1 cellular context compared by ENCODE assay signal in genomic region chr4:95124906-95125504, GRCh38.
TF ChIP-seq lines count a peak whose summit lies in the region.

No MANE protein-coding gene starts in this region.

TF ChIP-seq in GM23338, 12 proteins besides CTCF, POLR2A, EP300 and RAD21 (continued from another document):
- TF ChIP-seq, protein P1, sequence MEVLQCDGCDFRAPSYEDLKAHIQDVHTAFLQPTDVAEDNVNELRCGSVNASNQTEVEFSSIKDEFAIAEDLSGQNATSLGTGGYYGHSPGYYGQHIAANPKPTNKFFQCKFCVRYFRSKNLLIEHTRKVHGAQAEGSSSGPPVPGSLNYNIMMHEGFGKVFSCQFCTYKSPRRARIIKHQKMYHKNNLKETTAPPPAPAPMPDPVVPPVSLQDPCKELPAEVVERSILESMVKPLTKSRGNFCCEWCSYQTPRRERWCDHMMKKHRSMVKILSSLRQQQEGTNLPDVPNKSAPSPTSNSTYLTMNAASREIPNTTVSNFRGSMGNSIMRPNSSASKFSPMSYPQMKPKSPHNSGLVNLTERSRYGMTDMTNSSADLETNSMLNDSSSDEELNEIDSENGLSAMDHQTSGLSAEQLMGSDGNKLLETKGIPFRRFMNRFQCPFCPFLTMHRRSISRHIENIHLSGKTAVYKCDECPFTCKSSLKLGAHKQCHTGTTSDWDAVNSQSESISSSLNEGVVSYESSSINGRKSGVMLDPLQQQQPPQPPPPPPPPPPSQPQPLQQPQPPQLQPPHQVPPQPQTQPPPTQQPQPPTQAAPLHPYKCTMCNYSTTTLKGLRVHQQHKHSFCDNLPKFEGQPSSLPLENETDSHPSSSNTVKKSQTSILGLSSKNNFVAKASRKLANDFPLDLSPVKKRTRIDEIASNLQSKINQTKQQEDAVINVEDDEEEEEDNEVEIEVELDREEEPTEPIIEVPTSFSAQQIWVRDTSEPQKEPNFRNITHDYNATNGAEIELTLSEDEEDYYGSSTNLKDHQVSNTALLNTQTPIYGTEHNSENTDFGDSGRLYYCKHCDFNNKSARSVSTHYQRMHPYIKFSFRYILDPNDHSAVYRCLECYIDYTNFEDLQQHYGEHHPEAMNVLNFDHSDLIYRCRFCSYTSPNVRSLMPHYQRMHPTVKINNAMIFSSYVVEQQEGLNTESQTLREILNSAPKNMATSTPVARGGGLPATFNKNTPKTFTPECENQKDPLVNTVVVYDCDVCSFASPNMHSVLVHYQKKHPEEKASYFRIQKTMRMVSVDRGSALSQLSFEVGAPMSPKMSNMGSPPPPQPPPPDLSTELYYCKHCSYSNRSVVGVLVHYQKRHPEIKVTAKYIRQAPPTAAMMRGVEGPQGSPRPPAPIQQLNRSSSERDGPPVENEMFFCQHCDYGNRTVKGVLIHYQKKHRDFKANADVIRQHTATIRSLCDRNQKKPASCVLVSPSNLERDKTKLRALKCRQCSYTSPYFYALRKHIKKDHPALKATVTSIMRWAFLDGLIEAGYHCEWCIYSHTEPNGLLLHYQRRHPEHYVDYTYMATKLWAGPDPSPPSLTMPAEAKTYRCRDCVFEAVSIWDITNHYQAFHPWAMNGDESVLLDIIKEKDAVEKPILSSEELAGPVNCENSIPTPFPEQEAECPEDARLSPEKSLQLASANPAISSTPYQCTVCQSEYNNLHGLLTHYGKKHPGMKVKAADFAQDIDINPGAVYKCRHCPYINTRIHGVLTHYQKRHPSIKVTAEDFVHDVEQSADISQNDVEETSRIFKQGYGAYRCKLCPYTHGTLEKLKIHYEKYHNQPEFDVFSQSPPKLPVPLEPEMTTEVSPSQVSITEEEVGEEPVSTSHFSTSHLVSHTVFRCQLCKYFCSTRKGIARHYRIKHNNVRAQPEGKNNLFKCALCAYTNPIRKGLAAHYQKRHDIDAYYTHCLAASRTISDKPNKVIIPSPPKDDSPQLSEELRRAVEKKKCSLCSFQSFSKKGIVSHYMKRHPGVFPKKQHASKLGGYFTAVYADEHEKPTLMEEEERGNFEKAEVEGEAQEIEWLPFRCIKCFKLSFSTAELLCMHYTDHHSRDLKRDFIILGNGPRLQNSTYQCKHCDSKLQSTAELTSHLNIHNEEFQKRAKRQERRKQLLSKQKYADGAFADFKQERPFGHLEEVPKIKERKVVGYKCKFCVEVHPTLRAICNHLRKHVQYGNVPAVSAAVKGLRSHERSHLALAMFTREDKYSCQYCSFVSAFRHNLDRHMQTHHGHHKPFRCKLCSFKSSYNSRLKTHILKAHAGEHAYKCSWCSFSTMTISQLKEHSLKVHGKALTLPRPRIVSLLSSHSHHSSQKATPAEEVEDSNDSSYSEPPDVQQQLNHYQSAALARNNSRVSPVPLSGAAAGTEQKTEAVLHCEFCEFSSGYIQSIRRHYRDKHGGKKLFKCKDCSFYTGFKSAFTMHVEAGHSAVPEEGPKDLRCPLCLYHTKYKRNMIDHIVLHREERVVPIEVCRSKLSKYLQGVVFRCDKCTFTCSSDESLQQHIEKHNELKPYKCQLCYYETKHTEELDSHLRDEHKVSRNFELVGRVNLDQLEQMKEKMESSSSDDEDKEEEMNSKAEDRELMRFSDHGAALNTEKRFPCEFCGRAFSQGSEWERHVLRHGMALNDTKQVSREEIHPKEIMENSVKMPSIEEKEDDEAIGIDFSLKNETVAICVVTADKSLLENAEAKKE (CRISPR knock-in tag; IDR thresholded peaks at IDR 0.05) = no peak
- TF ChIP-seq JUNB (IDR thresholded peaks at IDR 0.05; ENCODE audit: unreplicated experiment) = no peak
- TF ChIP-seq STAT1 (IDR thresholded peaks at IDR 0.05; ENCODE audit: unreplicated experiment) = no peak
- no peak for TF ChIP-seq ZNF331 (CRISPR knock-in tag; IDR thresholded peaks at IDR 0.05; ENCODE audit: low read depth)
- TF ChIP-seq EZH2phosphoT487 (IDR thresholded peaks at IDR 0.05; ENCODE audit: unreplicated experiment) = no peak
